In the genomic region with DNA sequence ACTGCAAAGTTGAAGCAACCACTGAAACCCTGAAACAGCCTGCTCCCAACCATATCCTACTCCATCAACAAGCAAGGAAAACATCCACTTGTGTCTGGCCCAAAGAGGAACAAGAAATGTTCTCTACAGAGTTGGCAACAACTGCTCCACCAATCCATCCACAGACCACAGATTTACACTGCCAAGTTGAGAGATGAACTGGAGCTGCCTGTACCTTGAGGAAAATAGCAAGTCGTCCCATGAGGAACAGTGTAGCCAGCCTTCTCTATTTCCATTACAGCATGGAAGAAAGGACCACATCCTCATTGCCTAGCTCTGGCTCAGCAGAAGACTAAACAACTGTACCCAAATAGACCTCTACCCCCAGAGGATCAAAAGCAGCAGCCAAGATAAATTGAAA, we compare ENCODE assay signal across 24 cellular contexts.
DNase-seq lines count a peak whose midpoint lies in the region; ATAC-seq and TF ChIP-seq lines count a peak whose summit lies in the region.
"Had no signal": no experiment of that assay in that cellular context is flagged by ENCODE, and none has a peak within 500 bp of the region (broad histone marks: within the 10 kb centered on the region; RNA-seq: fewer than 3 reads in every experiment).

No MANE protein-coding gene starts in this region.

- H3K4me1 ChIP-seq in IMR-90 (ENCODE audit: control insufficient read depth, insufficient read depth, low read length): no peaks in the 10 kb centered on the region
- H3K4me1 ChIP-seq: HAP-1, SJSA1 had no signal

- peaks cover 0 to 2% of the 10 kb centered on the region in 2 experiments; a peak in 2 of 4 replicates for H3K79me1 ChIP-seq in IMR-90 (ENCODE audit: low read depth in 1 of 2, low read length in 2 of 2)

- H2AFZ ChIP-seq in IMR-90 (replicated peaks; ENCODE audit: low read length, poor library complexity): peak overlapping the region; percentile 2
- H2AFZ ChIP-seq: GM23248 had no signal

- H4K8ac ChIP-seq in IMR-90 (ENCODE audit: low read depth in 2 of 2, low read length in 2 of 2): no peak overlapping the region

- dilution Hi-C loops in IMR-90 (cut with HindIII; ENCODE audit: low sequenced_read_pairs, unreplicated experiment): no loop called here

- no peaks in the 10 kb centered on the region for H3K9me3 ChIP-seq in IMR-90 (ENCODE audit: control insufficient read depth, insufficient read depth, low read length)
- H3K9me3 ChIP-seq: HAP-1, SJSA1 had no signal

- no peaks in the 10 kb centered on the region for H4K20me1 ChIP-seq in IMR-90 (ENCODE audit: insufficient read depth, low read length)

- H3K9ac ChIP-seq in IMR-90 (ENCODE audit: low read depth, low read length): no peak overlapping the region
- H3K9ac ChIP-seq: GM23248 had no signal

- CTCF ChIA-PET in IMR-90 (lab: Yijun Ruan, JAX) (interaction anchor here (0.8 kb wide), 1 partner anchor 10 kb away, joined by 3 read pairs; no protein-coding TSS in a partner anchor), RWPE1 (lab: Yijun Ruan, JAX) (no interaction called here)

- H4K91ac ChIP-seq in IMR-90 (ENCODE audit: insufficient read depth, low read depth, low read length): no peak overlapping the region

- WGBS in IMR-90 (ENCODE audit: extremely low coverage in 2 of 2, insufficient read length in 1 of 2), 2 experiments: no CpG with 5 or more reads among the region's 1 CpG

- in situ Hi-C loops in IMR-90 (cut with MboI; ENCODE audit: low sequenced_read_pairs): no loop called here

- H3K4me3 ChIP-seq in IMR-90 (ENCODE audit: insufficient read depth, low read depth, low read length): no peak overlapping the region
- H3K4me3 ChIP-seq: GM23248, HAP-1, SJSA1 had no signal

- BruUV-seq in IMR-90 (replicated peaks; lab: Mats Ljungman, UMichigan): no TSS peak

- no peaks in the 10 kb centered on the region for H3K27me3 ChIP-seq in IMR-90 (ENCODE audit: control insufficient read depth, insufficient read depth, low read length)
- H3K27me3 ChIP-seq: SJSA1 had no signal

- H4K5ac ChIP-seq in IMR-90 (ENCODE audit: low read depth, low read length): no peak overlapping the region

- H2BK120ac ChIP-seq in IMR-90 (ENCODE audit: low read depth, low read length): no peak overlapping the region

- POLR2A ChIA-PET in IMR-90 (lab: Charles Lee; ENCODE audit: unreplicated experiment): no interaction called here
- POLR2A ChIA-PET in RWPE1 (lab: Yijun Ruan, JAX; ENCODE audit: low non-redundant PET): no interaction called here

- no peak overlapping the region for H3K56ac ChIP-seq in IMR-90 (ENCODE audit: extremely low read depth, insufficient read depth, low read length)

- H3K14ac ChIP-seq in IMR-90 (replicated peaks; ENCODE audit: low read depth, low read length): no peak overlapping the region

- no peaks in the 10 kb centered on the region for H3K36me3 ChIP-seq in IMR-90 (ENCODE audit: control insufficient read depth, insufficient read depth, low read length)

- H2BK20ac ChIP-seq in IMR-90 (ENCODE audit: low read depth, low read length): no peak overlapping the region

- no peak overlapping the region for H3K4me2 ChIP-seq in IMR-90 (ENCODE audit: low read depth, low read length)

- no peak overlapping the region for H3K23ac ChIP-seq in IMR-90 (ENCODE audit: low read depth, low read length)

- H3K9me1 ChIP-seq in IMR-90 (ENCODE audit: insufficient read depth, low read length): no peaks in the 10 kb centered on the region

- TF ChIP-seq POLR2A in IMR-90 (IDR thresholded peaks at IDR 0.05; ENCODE audit: low read depth, low read length): no peak

- no peak overlapping the region for H2AK9ac ChIP-seq in IMR-90 (replicated peaks; ENCODE audit: low read depth, low read length, poor library complexity)

- TF ChIP-seq CTCF in IMR-90 (conservative IDR thresholded peaks at IDR 0.05; ENCODE audit: low read depth, low read length) (no peak), RWPE1 (conservative IDR thresholded peaks at IDR 0.05; ENCODE audit: low read depth) (no peak)

- no peak for ATAC-seq in IMR-90 (ENCODE audit: low read depth)
- ATAC-seq in sciatic nerve: peak; percentile 45
- ATAC-seq in HG03159 (IDR thresholded peaks at IDR 0.05; ENCODE audit: unreplicated experiment): no peak
- no peak for ATAC-seq in GM21576 (IDR thresholded peaks at IDR 0.05; ENCODE audit: unreplicated experiment)
- ATAC-seq: PC-3 had no signal

- DNase-seq in IMR-90 (no peak), amniotic epithelial cell (ENCODE audit: low read depth) (peak; percentile 37), fibroblast of gingiva (ENCODE audit: low read depth) (peak; percentile 3), sciatic nerve (ENCODE audit: low spot score) (no peak), RWPE1 (ENCODE audit: low spot score) (no peak), dedifferentiated amniotic fluid mesenchymal stem cell (ENCODE audit: extremely low spot score) (no peak)
- DNase-seq: Calu3; DMS79 treated with DMSO at 0.1 percent for 48 hours; GF-D8; GM23248; HFFc6; NCI-H1092 treated with DMSO at 0.1 percent for 48 hours; NCI-H1436; NCI-H187; NCI-H2171 treated with DMSO at 0.1 percent for 48 hours; NCI-H524; NCI-H82; NK-92 treated with Interleukin-12 subunit alpha and Interleukin-12 subunit beta, amount 100 ng/mL, for 24 hours; PC-3; Right ventricle myocardium superior had no signal

- H2BK5ac ChIP-seq in IMR-90 (ENCODE audit: low read depth, low read length, poor library complexity, severe bottlenecking): no peak overlapping the region

- H3K27ac ChIP-seq in IMR-90 (ENCODE audit: insufficient read depth, low read length) (no peak overlapping the region), RWPE1 (no peak overlapping the region)
- H3K27ac ChIP-seq: GM23248, SJSA1 had no signal

- no peak overlapping the region for H3K4ac ChIP-seq in IMR-90 (ENCODE audit: low read depth, low read length)

- H3K18ac ChIP-seq in IMR-90 (ENCODE audit: low read depth, low read length): no peak overlapping the region

- H2BK15ac ChIP-seq in IMR-90 (ENCODE audit: low read depth, low read length): no peak overlapping the region

- no peak for TF ChIP-seq RAD21 in IMR-90 (IDR thresholded peaks at IDR 0.05; ENCODE audit: low read length)

- H2AK5ac ChIP-seq in IMR-90 (ENCODE audit: low read depth, low read length): no peak overlapping the region

- intact Hi-C loops in IMR-90 (cut with micrococcal nuclease) (no loop called here), sciatic nerve (cut with DNase I) (no loop called here)

TF ChIP-seq in IMR-90, 13 proteins besides CTCF, POLR2A, EP300 and RAD21:
- TF ChIP-seq CHD1 (IDR thresholded peaks at IDR 0.05; ENCODE audit: low read depth, low read length) (no peak), MAZ (IDR thresholded peaks at IDR 0.05; ENCODE audit: borderline replicate concordance, low read depth, low read length) (no peak), RFX5 (IDR thresholded peaks at IDR 0.05; ENCODE audit: low read depth, low read length) (no peak), RCOR1 (IDR thresholded peaks at IDR 0.05; ENCODE audit: insufficient replicate concordance, low read length) (no peak), FOS (IDR thresholded peaks at IDR 0.05; ENCODE audit: low read depth, low read length) (no peak), CEBPB (IDR thresholded peaks at IDR 0.05; ENCODE audit: low read depth, low read length) (no peak), MAFK (IDR thresholded peaks at IDR 0.05; ENCODE audit: low read depth, low read length) (no peak), MXI1 (IDR thresholded peaks at IDR 0.05; ENCODE audit: borderline replicate concordance, low read depth, low read length) (no peak), BHLHE40 (IDR thresholded peaks at IDR 0.05; ENCODE audit: low read depth, low read length) (no peak), NFE2L2 (IDR thresholded peaks at IDR 0.05; ENCODE audit: low read depth, low read length) (no peak)
- TF ChIP-seq, protein P1, sequence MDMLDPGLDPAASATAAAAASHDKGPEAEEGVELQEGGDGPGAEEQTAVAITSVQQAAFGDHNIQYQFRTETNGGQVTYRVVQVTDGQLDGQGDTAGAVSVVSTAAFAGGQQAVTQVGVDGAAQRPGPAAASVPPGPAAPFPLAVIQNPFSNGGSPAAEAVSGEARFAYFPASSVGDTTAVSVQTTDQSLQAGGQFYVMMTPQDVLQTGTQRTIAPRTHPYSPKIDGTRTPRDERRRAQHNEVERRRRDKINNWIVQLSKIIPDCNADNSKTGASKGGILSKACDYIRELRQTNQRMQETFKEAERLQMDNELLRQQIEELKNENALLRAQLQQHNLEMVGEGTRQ (IDR thresholded peaks at IDR 0.05; ENCODE audit: low read depth, low read length): no peak

Comparison
In these comparisons a context has a peak if more than half of its experiments do, and no peak if none do; other contexts are left out.
1. DNase-seq: peak in amniotic epithelial cell (single experiment) and fibroblast of gingiva (single experiment); none in IMR-90 (single experiment), sciatic nerve (single experiment), RWPE1 (single experiment) and dedifferentiated amniotic fluid mesenchymal stem cell (single experiment).